Comparison of ENCODE assay signal across 20 cellular contexts in genomic region chr20:64072664-64073063, GRCh38. TPM values are rescaled to one million over a fixed set of nuclear protein-coding genes. Genes with fewer than 3 reads are reported as not detected.
DNase-seq lines count a peak whose midpoint lies in the region; ATAC-seq and TF ChIP-seq lines count a peak whose summit lies in the region.
"Had no signal": no experiment of that assay in that cellular context is flagged by ENCODE, and none has a peak within 500 bp of the region (broad histone marks: within the 10 kb centered on the region; RNA-seq: fewer than 3 reads in every experiment).

No MANE protein-coding gene starts in this region.

- no peak for TF ChIP-seq CTCF in DOHH2 (IDR thresholded peaks at IDR 0.05; ENCODE audit: low read depth, low read length, poor library complexity, severe bottlenecking)
- TF ChIP-seq CTCF in RWPE1 (conservative IDR thresholded peaks at IDR 0.05; ENCODE audit: low read depth): no peak

- H3K9me3 ChIP-seq in DOHH2 (ENCODE audit: control insufficient read depth, insufficient read depth, low read length): no peaks in the 10 kb centered on the region
- H3K9me3 ChIP-seq: BE2C, SJSA1 had no signal

- no peaks in the 10 kb centered on the region for H4K20me1 ChIP-seq in DOHH2 (ENCODE audit: control insufficient read depth, insufficient read depth, low read depth, low read length)

- H3K36me3 Mint-ChIP-seq in activated CD4-positive, alpha-beta T cell treated with anti-CD3 and anti-CD28 coated beads, Interleukin-2, amount 10 ng/mL, durations not matched to agents 24 days and 14 days (ENCODE audit: low read depth): peaks cover 18% of the 10 kb centered on the region
- H3K36me3 Mint-ChIP-seq in dendritic cell treated with granulocyte-macrophage colony-stimulating factor and Interleukin-4, amounts not matched to agents 40 ng/mL and 50 ng/mL, for 4 days (ENCODE audit: low read depth): peaks cover 63% of the 10 kb centered on the region

- POLR2A ChIA-PET in RWPE1 (lab: Yijun Ruan, JAX; ENCODE audit: low non-redundant PET): no interaction called here

- H3K4me1 Mint-ChIP-seq in activated CD4-positive, alpha-beta T cell treated with anti-CD3 and anti-CD28 coated beads, Interleukin-2, amount 10 ng/mL, durations not matched to agents 24 days and 14 days: peaks cover 7% of the 10 kb centered on the region
- peaks cover 65% of the 10 kb centered on the region for H3K4me1 Mint-ChIP-seq in dendritic cell treated with granulocyte-macrophage colony-stimulating factor and Interleukin-4, amounts not matched to agents 40 ng/mL and 50 ng/mL, for 4 days (ENCODE audit: low read depth)

- no peaks in the 10 kb centered on the region for H3K27me3 Mint-ChIP-seq in activated CD4-positive, alpha-beta T cell treated with anti-CD3 and anti-CD28 coated beads, Interleukin-2, amount 10 ng/mL, durations not matched to agents 24 days and 14 days
- H3K27me3 Mint-ChIP-seq in dendritic cell treated with granulocyte-macrophage colony-stimulating factor and Interleukin-4, amounts not matched to agents 40 ng/mL and 50 ng/mL, for 4 days: peaks cover 12% of the 10 kb centered on the region
- H3K27me3 Mint-ChIP-seq: CD8-positive, alpha-beta memory T cell had no signal

- intact Hi-C loops in activated CD4-positive, alpha-beta T cell treated with anti-CD3 and anti-CD28 coated beads, Interleukin-2, amount 10 ng/mL, durations not matched to agents 24 days and 14 days (cut with micrococcal nuclease): no loop called here
- intact Hi-C loops in dendritic cell treated with granulocyte-macrophage colony-stimulating factor and Interleukin-4, amounts not matched to agents 40 ng/mL and 50 ng/mL, for 4 days (cut with micrococcal nuclease): no loop called here

- peaks cover 5% of the 10 kb centered on the region for H3F3A ChIP-seq in DOHH2 (ENCODE audit: control insufficient read depth, insufficient read depth)

- ATAC-seq in GM19023 (IDR thresholded peaks at IDR 0.05; ENCODE audit: unreplicated experiment) (no peak), HG03095 (IDR thresholded peaks at IDR 0.05; ENCODE audit: unreplicated experiment) (no peak)
- ATAC-seq: HCT116 had no signal

- no peaks in the 10 kb centered on the region for H3K9me2 ChIP-seq in DOHH2 (replicated peaks; ENCODE audit: control insufficient read depth, low read length)

- no peak overlapping the region for H3K4me2 ChIP-seq in DOHH2 (ENCODE audit: low read length)

- no peaks in the 10 kb centered on the region for H3K9me3 Mint-ChIP-seq in activated CD4-positive, alpha-beta T cell treated with anti-CD3 and anti-CD28 coated beads, Interleukin-2, amount 10 ng/mL, durations not matched to agents 24 days and 14 days
- no peaks in the 10 kb centered on the region for H3K9me3 Mint-ChIP-seq in dendritic cell treated with granulocyte-macrophage colony-stimulating factor and Interleukin-4, amounts not matched to agents 40 ng/mL and 50 ng/mL, for 4 days
- H3K9me3 Mint-ChIP-seq: CD8-positive, alpha-beta memory T cell had no signal

- peaks cover 57% of the 10 kb centered on the region for H3K36me3 ChIP-seq in DOHH2 (ENCODE audit: control insufficient read depth, low read length)
- H3K36me3 ChIP-seq: BE2C had no signal

- H3K4me3 Mint-ChIP-seq in activated CD4-positive, alpha-beta T cell treated with anti-CD3 and anti-CD28 coated beads, Interleukin-2, amount 10 ng/mL, durations not matched to agents 24 days and 14 days: no peak overlapping the region
- H3K4me3 Mint-ChIP-seq in dendritic cell treated with granulocyte-macrophage colony-stimulating factor and Interleukin-4, amounts not matched to agents 40 ng/mL and 50 ng/mL, for 4 days: no peak overlapping the region

- H3K27ac ChIP-seq in DOHH2 (ENCODE audit: low read depth, low read length) (peak overlapping the region; percentile 70), RWPE1 (peak overlapping the region; percentile 47)
- H3K27ac ChIP-seq: 22Rv1, GM23248, SJSA1 had no signal

- H3K27me3 ChIP-seq in DOHH2 (ENCODE audit: control insufficient read depth, low read length): no peaks in the 10 kb centered on the region
- H3K27me3 ChIP-seq: BE2C, SJSA1 had no signal

- peaks cover 53% of the 10 kb centered on the region for H3K4me1 ChIP-seq in DOHH2 (ENCODE audit: control insufficient read depth, low read length)

- CTCF ChIA-PET in RWPE1 (lab: Yijun Ruan, JAX): interaction anchor here (0.8 to 3.6 kb wide), 5 partner anchors 9 to 34 kb away, joined by 3 to 18 read pairs (median 5); partner anchors contain the start of gene LKAAEAR1

- no peak overlapping the region for H3K4me3 ChIP-seq in DOHH2 (ENCODE audit: low read length)
- H3K4me3 ChIP-seq: GM23248, SJSA1 had no signal

- no peak for DNase-seq in activated CD4-positive, alpha-beta T cell treated with anti-CD3 and anti-CD28 coated beads, Interleukin-2, amount 10 ng/mL, durations not matched to agents 24 days and 14 days
- DNase-seq in activated CD4-positive, alpha-beta T cell treated with anti-CD3 and anti-CD28 coated beads for 4 hours: no peak
- DNase-seq in RWPE1 (ENCODE audit: low spot score) (no peak), Kasumi-1 (lab: John Stamatoyannopoulos, UW) (no peak)
- DNase-seq: BE2C; CD8-positive, alpha-beta memory T cell; DMS79 treated with DMSO at 0.1 percent for 48 hours; GM23248; NCI-H1417 treated with DMSO at 0.1 percent for 48 hours; NCI-H2029; NCI-H2171; NCI-H446; NCI-H69 had no signal

- peak overlapping the region; percentile 22 for H3K27ac Mint-ChIP-seq in activated CD4-positive, alpha-beta T cell treated with anti-CD3 and anti-CD28 coated beads, Interleukin-2, amount 10 ng/mL, durations not matched to agents 24 days and 14 days
- peak overlapping the region; percentile 23 for H3K27ac Mint-ChIP-seq in dendritic cell treated with granulocyte-macrophage colony-stimulating factor and Interleukin-4, amounts not matched to agents 40 ng/mL and 50 ng/mL, for 4 days

- H3K79me2 ChIP-seq in DOHH2 (ENCODE audit: control insufficient read depth, low read length): peaks cover 16% of the 10 kb centered on the region

RNA-seq across cellular contexts. Expression of gene RGS19, which starts 6.7 kb away (rescaled TPM):
- total RNA-seq in activated CD4-positive, alpha-beta T cell treated with anti-CD3 and anti-CD28 coated beads, Interleukin-2, amount 10 ng/mL, durations not matched to agents 24 days and 14 days: 50.0 TPM in 2 replicates

RNA-seq across cellular contexts. Expression of gene OPRL1, which starts 7.2 kb away (rescaled TPM):
- total RNA-seq in activated CD4-positive, alpha-beta T cell treated with anti-CD3 and anti-CD28 coated beads, Interleukin-2, amount 10 ng/mL, durations not matched to agents 24 days and 14 days: 0.23 and 0.28 TPM in 2 replicates

RNA-seq across cellular contexts. Expression of gene TCEA2, which starts 9.7 kb away (rescaled TPM):
- 35.4 and 36.8 TPM in 2 replicates for total RNA-seq in activated CD4-positive, alpha-beta T cell treated with anti-CD3 and anti-CD28 coated beads, Interleukin-2, amount 10 ng/mL, durations not matched to agents 24 days and 14 days

RNA-seq across cellular contexts. Expression of gene LKAAEAR1, which starts 11.5 kb away (rescaled TPM):
- total RNA-seq in activated CD4-positive, alpha-beta T cell treated with anti-CD3 and anti-CD28 coated beads, Interleukin-2, amount 10 ng/mL, durations not matched to agents 24 days and 14 days: 0.23 TPM in 1 of 2 replicates, not detected in the other

RNA-seq across cellular contexts. Expression of gene SOX18, which starts 23.2 kb away (rescaled TPM):
- 0.84 and 0.92 TPM in 2 replicates for total RNA-seq in activated CD4-positive, alpha-beta T cell treated with anti-CD3 and anti-CD28 coated beads, Interleukin-2, amount 10 ng/mL, durations not matched to agents 24 days and 14 days
- total RNA-seq: CD8-positive, alpha-beta memory T cell; GM23248 had no signal
